ENCODE assay signal across 15 cellular contexts in genomic region chr11:121334973-121335711, GRCh38. TPM values are rescaled to one million over a fixed set of nuclear protein-coding genes. Genes with fewer than 3 reads are reported as not detected.
A peak's percentile ranks its signal among the peaks of the same experiment; 100 is the strongest.
DNase-seq lines count a peak whose midpoint lies in the region; ATAC-seq, FAIRE-seq and TF ChIP-seq lines count a peak whose summit lies in the region.
"Had no signal": no experiment of that assay in that cellular context is flagged by ENCODE, and none has a peak within 500 bp of the region (broad histone marks: within the 10 kb centered on the region; RNA-seq: fewer than 3 reads in every experiment).

No MANE protein-coding gene starts in this region.

- H4K91ac ChIP-seq in neuronal stem cell (ENCODE audit: low read depth, low read length, poor library complexity) = no peak overlapping the region

- no peak overlapping the region for H3K27ac ChIP-seq in K562 (ENCODE audit: extremely low read depth, low read depth, low read length)
- H3K27ac ChIP-seq in neuronal stem cell (replicated peaks; ENCODE audit: low read length) = no peak overlapping the region
- H3K27ac ChIP-seq: gastroesophageal sphincter, RWPE1, tibial artery had no signal

- H2BK5ac ChIP-seq in neuronal stem cell (ENCODE audit: low read length) = no peak overlapping the region

- H3K23ac ChIP-seq in neuronal stem cell (ENCODE audit: low read depth, low read length, poor library complexity) = no peak overlapping the region

- WGBS in K562 (ENCODE audit: insufficient coverage, low coverage, missing lambda C conversion rate) = 3% methylated on average over 7 of the region's 7 CpGs
- no CpG with 5 or more reads among the region's 7 CpGs for WGBS in neuronal stem cell (ENCODE audit: extremely low coverage in 2 of 2, insufficient read length in 2 of 2, insufficient replicate concordance in 1 of 2), 2 donors

- H3K9me1 ChIP-seq in K562 (ENCODE audit: control insufficient read depth, insufficient read depth, low read length) = no peaks in the 10 kb centered on the region

- no TSS peak for BruUV-seq in K562 (replicated peaks; lab: Mats Ljungman, UMichigan)

- H3K36me3 ChIP-seq in K562 (ENCODE audit: control insufficient read depth, insufficient read depth, low read length) (no peaks in the 10 kb centered on the region), neuronal stem cell (replicated peaks in 1 of 2; ENCODE audit: control insufficient read depth in 2 of 2, insufficient read depth in 2 of 2, low read length in 2 of 2) (no peaks in the 10 kb centered on the region)
- H3K36me3 ChIP-seq: gastroesophageal sphincter, tibial artery had no signal

- H3K14ac ChIP-seq in neuronal stem cell (ENCODE audit: low read length) = no peak overlapping the region

- H3K79me2 ChIP-seq in K562 (ENCODE audit: control insufficient read depth, insufficient read depth, low read length) = no peaks in the 10 kb centered on the region

- CTCF ChIA-PET in K562 (lab: Yijun Ruan, JAX; ENCODE audit: low intra/inter-chr PET ratio) = no interaction called here

- H3K9ac ChIP-seq in K562 (ENCODE audit: insufficient read depth in 1 of 2, low read depth in 2 of 2, low read length in 2 of 2) (no peak overlapping the region), neuronal stem cell (ENCODE audit: low read depth, low read length, poor library complexity) (no peak overlapping the region)

- H3K27me3 ChIP-seq in K562 (ENCODE audit: control insufficient read depth in 2 of 2, insufficient read depth in 2 of 2, low read length in 2 of 2) = peaks cover 5 to 27% of the 10 kb centered on the region in 2 experiments; a peak in 3 of 5 replicates
- H3K27me3 ChIP-seq in neuronal stem cell (ENCODE audit: control insufficient read depth in 3 of 3, insufficient read depth in 3 of 3, low read depth in 1 of 3, low read length in 3 of 3) = peaks cover 0 to 7% (median 0%) of the 10 kb centered on the region in 3 experiments

- H3K4me1 ChIP-seq in K562 (replicated peaks in 1 of 2; ENCODE audit: control insufficient read depth in 2 of 2, insufficient read depth in 2 of 2, low read length in 2 of 2) (no peaks in the 10 kb centered on the region), neuronal stem cell (ENCODE audit: control insufficient read depth in 2 of 2, insufficient read depth in 1 of 2, low read depth in 1 of 2, low read length in 2 of 2) (peaks cover 0 to under 1% of the 10 kb centered on the region in 2 donors)

- peak overlapping the region; percentile 60 for H3K18ac ChIP-seq in neuronal stem cell (ENCODE audit: low read length)

- no peak overlapping the region for H2BK120ac ChIP-seq in neuronal stem cell (ENCODE audit: low read depth, low read length)

- no peak overlapping the region for H4K8ac ChIP-seq in neuronal stem cell (ENCODE audit: low read depth, low read length)

- no peak for FAIRE-seq in K562 (lab: Jason Lieb, UNC)
- FAIRE-seq: kidney had no signal

- no peak overlapping the region for H3K4me3 ChIP-seq in K562
- no peak overlapping the region for H3K4me3 ChIP-seq in neuronal stem cell (ENCODE audit: low read length in 2 of 2)
- H3K4me3 ChIP-seq: gastroesophageal sphincter, tibial artery had no signal

- H2BK12ac ChIP-seq in neuronal stem cell (ENCODE audit: low read length) = no peak overlapping the region

- TF ChIP-seq RAD21 in K562 (CRISPR knock-in tag; conservative IDR thresholded peaks at IDR 0.05 in 1 of 2, IDR thresholded peaks at IDR 0.05 in 1 of 2) = peak in 1 of 2 experiments; percentile 11; a peak in 1 of 4 replicates

- H3K4ac ChIP-seq in neuronal stem cell (ENCODE audit: low read length) = no peak overlapping the region

- no peaks in the 10 kb centered on the region; the same call in 1 of the 2 replicates for H4K20me1 ChIP-seq in K562 (replicated peaks; ENCODE audit: control insufficient read depth, insufficient read depth, low read length)

- H3K9me3 ChIP-seq in K562 (replicated peaks; ENCODE audit: control insufficient read depth, insufficient read depth, low read depth, low read length) (no peaks in the 10 kb centered on the region), neuronal stem cell (replicated peaks in 1 of 2; ENCODE audit: control insufficient read depth in 2 of 2, insufficient read depth in 1 of 2, low read depth in 1 of 2, low read length in 2 of 2) (peaks cover 0 to 4% of the 10 kb centered on the region in 2 donors)
- H3K9me3 ChIP-seq: gastroesophageal sphincter, tibial artery had no signal

- no peak for TF ChIP-seq POLR2A in K562 (conservative IDR thresholded peaks at IDR 0.05)

- TF ChIP-seq EP300 in K562 (IDR thresholded peaks at IDR 0.05; ENCODE audit: low read length) = no peak

- intact Hi-C loops in K562 (cut with micrococcal nuclease) = no loop called here
- intact Hi-C loops in sciatic nerve (cut with DNase I) = no loop called here

- POLR2A ChIA-PET in K562 (lab: Yijun Ruan, JAX) = interaction anchor here (0.6 kb wide), 1 partner anchor 1457 kb away, joined by 3 read pairs; no protein-coding TSS in a partner anchor

- no peak overlapping the region for H2AK5ac ChIP-seq in neuronal stem cell (ENCODE audit: low read depth, low read length)

- no peak overlapping the region for H3K4me2 ChIP-seq in K562 (ENCODE audit: insufficient read depth, low read length)
- H3K4me2 ChIP-seq in neuronal stem cell (ENCODE audit: insufficient read depth, low read length, poor library complexity, severe bottlenecking) = no peak overlapping the region

- in situ Hi-C loops in K562 (cut with MboI) = no loop called here

- ATAC-seq in K562 = peak; percentile 64; the same call in 2 of the 3 replicates
- ATAC-seq in sciatic nerve = no peak
- ATAC-seq in GM19455 (IDR thresholded peaks at IDR 0.05; ENCODE audit: unreplicated experiment) = no peak
- ATAC-seq: gastroesophageal sphincter had no signal

- no peaks in the 10 kb centered on the region for H3K79me1 ChIP-seq in neuronal stem cell (ENCODE audit: low read depth, low read length)

- H2AFZ ChIP-seq in K562 (ENCODE audit: low read depth, low read length) (no peak overlapping the region), neuronal stem cell (ENCODE audit: low read length) (no peak overlapping the region)

- H2BK15ac ChIP-seq in neuronal stem cell (ENCODE audit: low read length) = no peak overlapping the region

- DNase-seq in NCI-H345 (lab: John Stamatoyannopoulos, UW) (peak; percentile 43), NCI-H345 treated with DMSO at 0.1 percent for 48 hours (lab: John Stamatoyannopoulos, UW; ENCODE audit: unreplicated experiment) (no peak), K562 (ENCODE audit: extremely low read depth in 1 of 4, low spot score in 3 of 4) (peak in 1 of 4 experiments; percentile 3), neuronal stem cell (ENCODE audit: low spot score) (no peak), sciatic nerve (ENCODE audit: low spot score) (no peak), middle frontal gyrus (ENCODE audit: extremely low spot score, low spot score) (no peak)
- DNase-seq: activated CD4-positive, alpha-beta T cell treated with anti-CD3 and anti-CD28 coated beads, Interleukin-2, amount 50 U/mL, for 1 hour; kidney; stimulated activated CD8-positive, alpha-beta memory T cell treated with anti-CD3 and anti-CD28 coated beads, Interleukin-4, amount 100 ng/mL, for 48 hours; T-helper 9 cell; tibial artery had no signal

- TF ChIP-seq CTCF in LNCAP (IDR thresholded peaks at IDR 0.05) (peak; percentile 43), K562 (IDR thresholded peaks at IDR 0.05 in 2 of 3, conservative IDR thresholded peaks at IDR 0.05 in 1 of 3; ENCODE audit: insufficient read depth in 2 of 3, low read depth in 1 of 3, low read length in 3 of 3) (peak in 1 of 3 experiments; percentile 18; a peak in 1 of 6 replicates)

TF ChIP-seq in K562, 482 proteins besides CTCF, POLR2A, EP300 and RAD21:
- TF ChIP-seq NFIC (IDR thresholded peaks at IDR 0.05) = peak; percentile 78
- no peak for TF ChIP-seq MTA3 (IDR thresholded peaks at IDR 0.05; ENCODE audit: borderline replicate concordance)

RNA-seq across cellular contexts. Expression of gene SC5D, which starts 42.6 kb away (rescaled TPM):
- 49.8 and 77.7 TPM in 2 replicates for total RNA-seq in K562 (2011; cell fraction: chromatin; rRNA removed; ENCODE audit: low replicate concordance)
- total RNA-seq in K562 (2011; cell fraction: nucleolus; rRNA removed) = 44.7 and 62.4 TPM in 2 replicates
- 83.0 and 88.7 TPM in 2 replicates for total RNA-seq in K562 (2011; cell fraction: nucleoplasm; rRNA removed)
- total RNA-seq in K562 (2014; rRNA removed) (7.6 and 9.9 TPM in 2 replicates), K562 (2014; rRNA removed; fragmentation: Illumina TruSeq; extraction: Trizol) (18.0 and 20.3 TPM in 2 replicates), K562 (2015; rRNA removed; fragmentation: Illumina TruSeq; extraction: Trizol) (14.7 and 16.1 TPM in 2 replicates), K562 (2021) (12.0 and 13.8 TPM in 2 replicates), sciatic nerve (60.0 TPM)
- polyA plus RNA-seq in K562 (2011; rRNA removed) (49.2 and 84.0 TPM in 2 replicates), K562 (2014; fragmentation: Illumina TruSeq; extraction: Trizol) (19.5 and 23.9 TPM in 2 replicates), K562 (2014; fragmentation: Nextera tagmentation; extraction: Ambion mirVana) (10 to 100 TPM; 17.4 to 20.3 TPM), K562 (2014; rRNA removed) (15.2 and 19.8 TPM in 2 replicates)
- 15.9 and 24.3 TPM in 2 replicates for polyA plus RNA-seq in K562 (2011; cell fraction: cytosol; rRNA removed)
- polyA plus RNA-seq in K562 (2011; cell fraction: nucleus; rRNA removed) = 22.4 and 29.3 TPM in 2 replicates
- 17.8 and 51.5 TPM in 2 replicates for polyA plus RNA-seq in K562 (2012)
- 41.8 and 79.6 TPM in 2 replicates for polyA minus RNA-seq in K562 (2011; rRNA and poly(A)+ RNA removed)
- 13.2 and 23.8 TPM in 2 replicates for polyA minus RNA-seq in K562 (2011; cell fraction: cytosol; rRNA and poly(A)+ RNA removed)
- 11.6 and 16.3 TPM in 2 replicates for polyA minus RNA-seq in K562 (2011; cell fraction: nucleus; rRNA and poly(A)+ RNA removed)
- polyA plus RNA-seq in neuronal stem cell (2013, experiment 1 of 2) = 69.6 TPM
- 67.4 TPM for polyA plus RNA-seq in neuronal stem cell (2013, experiment 2 of 2)
